In genomic region chr16:70375636-70376611, GRCh38 we compare ENCODE assay signal across 14 cellular contexts. TPM values are rescaled to one million over a fixed set of nuclear protein-coding genes. Genes with fewer than 3 reads are reported as not detected.
DNase-seq lines count a peak whose midpoint lies in the region; ATAC-seq and TF ChIP-seq lines count a peak whose summit lies in the region.
"Had no signal": no experiment of that assay in that cellular context is flagged by ENCODE, and none has a peak within 500 bp of the region (broad histone marks: within the 10 kb centered on the region; RNA-seq: fewer than 3 reads in every experiment).

No MANE protein-coding gene starts in this region.

- peaks cover 89% of the 10 kb centered on the region for H3K36me3 Mint-ChIP-seq in activated T-cell treated with anti-CD3 and anti-CD28 coated beads, Interleukin-2, amount 50 U/mL, for 24 hours (ENCODE audit: low read depth)
- peaks cover 28% of the 10 kb centered on the region for H3K36me3 Mint-ChIP-seq in activated T-cell treated with anti-CD3 and anti-CD28 coated beads, Interleukin-2, amount 50 U/mL, for 4 hours (ENCODE audit: insufficient read depth)

- TF ChIP-seq POLR2A in gastrocnemius medialis (IDR thresholded peaks at IDR 0.05) (no peak), spleen (IDR thresholded peaks at IDR 0.05) (no peak)

- no peak overlapping the region for H3K4me3 Mint-ChIP-seq in activated T-cell treated with anti-CD3 and anti-CD28 coated beads, Interleukin-2, amount 50 U/mL, for 24 hours
- H3K4me3 Mint-ChIP-seq in activated T-cell treated with anti-CD3 and anti-CD28 coated beads, Interleukin-2, amount 50 U/mL, for 4 hours, result no peak overlapping the region

- H3K27me3 Mint-ChIP-seq in activated T-cell treated with anti-CD3 and anti-CD28 coated beads, Interleukin-2, amount 50 U/mL, for 24 hours, result no peaks in the 10 kb centered on the region
- H3K27me3 Mint-ChIP-seq in activated T-cell treated with anti-CD3 and anti-CD28 coated beads, Interleukin-2, amount 50 U/mL, for 4 hours (ENCODE audit: low read depth), result no peaks in the 10 kb centered on the region

- no peak overlapping the region for H3K4me3 ChIP-seq in ectodermal cell (ENCODE audit: insufficient read depth, low read depth, low read length)
- no peak overlapping the region for H3K4me3 ChIP-seq in gastrocnemius medialis
- no peak overlapping the region for H3K4me3 ChIP-seq in spleen
- H3K4me3 ChIP-seq: body of pancreas had no signal

- H3K27ac Mint-ChIP-seq in activated T-cell treated with anti-CD3 and anti-CD28 coated beads, Interleukin-2, amount 50 U/mL, for 24 hours, result peak overlapping the region; percentile 77

- H3K9me3 Mint-ChIP-seq in activated T-cell treated with anti-CD3 and anti-CD28 coated beads, Interleukin-2, amount 50 U/mL, for 24 hours, result no peaks in the 10 kb centered on the region
- no peaks in the 10 kb centered on the region for H3K9me3 Mint-ChIP-seq in activated T-cell treated with anti-CD3 and anti-CD28 coated beads, Interleukin-2, amount 50 U/mL, for 4 hours

- H3K4me1 Mint-ChIP-seq in activated T-cell treated with anti-CD3 and anti-CD28 coated beads, Interleukin-2, amount 50 U/mL, for 24 hours (ENCODE audit: low read depth), result peaks cover 18% of the 10 kb centered on the region
- H3K4me1 Mint-ChIP-seq in activated T-cell treated with anti-CD3 and anti-CD28 coated beads, Interleukin-2, amount 50 U/mL, for 4 hours (ENCODE audit: low read depth), result peaks cover 15% of the 10 kb centered on the region

- H3K27ac ChIP-seq in ectodermal cell (ENCODE audit: insufficient read depth, low read depth, low read length, poor library complexity, severe bottlenecking) (peak overlapping the region; percentile 23), gastrocnemius medialis (peak overlapping the region; percentile 19 to 82 (median 70)), spleen (no peak overlapping the region)
- H3K27ac ChIP-seq: body of pancreas had no signal

- no peak for DNase-seq in activated T-cell treated with anti-CD3 and anti-CD28 coated beads, Interleukin-2, amount 50 U/mL, for 24 hours
- no peak for DNase-seq in activated T-cell treated with anti-CD3 and anti-CD28 coated beads, Interleukin-2, amount 50 U/mL, for 4 hours
- DNase-seq in NCI-H2171 treated with DMSO at 0.1 percent for 48 hours (lab: John Stamatoyannopoulos, UW) (peak; percentile 94), gastrocnemius medialis (peak in 1 of 2 donors; percentile 45), spleen (no peak), GM19240 (ENCODE audit: insufficient read length, low spot score) (no peak), NCI-H2107 treated with DMSO at 0.1 percent for 48 hours (lab: John Stamatoyannopoulos, UW; ENCODE audit: unreplicated experiment) (no peak)
- DNase-seq: ACHN; activated CD8-positive, alpha-beta memory T cell treated with anti-CD3 and anti-CD28 coated beads, Interleukin-2, amount 50 U/mL, for 48 hours; NCI-H510A treated with DMSO at 0.1 percent for 48 hours; stimulated activated CD4-positive, alpha-beta T cell treated with anti-CD3 and anti-CD28 coated beads, Interleukin-12 subunit alpha, Interleukin-12 subunit beta, amount 100 ng/mL, for 4 hours had no signal

- in situ Hi-C loops in gastrocnemius medialis (cut with MboI; ENCODE audit: low sequenced_read_pairs in 4 of 4), result no loop called here

- 96 to 97% methylated on average over 16 of the region's 16 CpGs for WGBS in ectodermal cell, 2 experiments
- WGBS in spleen, 5 donors, result 84 to 90% (median 86%) methylated on average over 16 of the region's 16 CpGs

- H3K27me3 ChIP-seq in ectodermal cell (ENCODE audit: control insufficient read depth, insufficient read depth, low read length, poor library complexity, severe bottlenecking) (no peaks in the 10 kb centered on the region), gastrocnemius medialis (no peaks in the 10 kb centered on the region), spleen (replicated peaks in 1 of 7) (no peaks in the 10 kb centered on the region)
- H3K27me3 ChIP-seq: body of pancreas had no signal

- no peak for TF ChIP-seq CTCF in gastrocnemius medialis (IDR thresholded peaks at IDR 0.05 in 4 of 5, conservative IDR thresholded peaks at IDR 0.05 in 1 of 5)
- TF ChIP-seq CTCF in spleen (IDR thresholded peaks at IDR 0.05 in 8 of 11, conservative IDR thresholded peaks at IDR 0.05 in 3 of 11), result no peak

- intact Hi-C loops in gastrocnemius medialis (cut with DNase I; ENCODE audit: low total_unique reads), result no loop called here
- intact Hi-C loops in spleen (cut with DNase I; ENCODE audit: low total_unique reads), result no loop called here

- H3K9me3 ChIP-seq in ectodermal cell (ENCODE audit: control insufficient read depth, low read length), result no peaks in the 10 kb centered on the region
- H3K9me3 ChIP-seq in gastrocnemius medialis, result no peaks in the 10 kb centered on the region
- no peaks in the 10 kb centered on the region for H3K9me3 ChIP-seq in spleen
- H3K9me3 ChIP-seq: body of pancreas had no signal

- H3K36me3 ChIP-seq in ectodermal cell (ENCODE audit: control insufficient read depth, insufficient read depth, low read length), result peaks cover 13% of the 10 kb centered on the region
- peaks cover 0 to 33% of the 10 kb centered on the region in 2 donors for H3K36me3 ChIP-seq in gastrocnemius medialis
- H3K36me3 ChIP-seq in spleen, result peaks cover 0 to 87% (median 44%) of the 10 kb centered on the region in 6 donors

- ATAC-seq in activated T-cell treated with anti-CD3 and anti-CD28 coated beads, Interleukin-2, amount 50 U/mL, for 4 hours, result no peak
- ATAC-seq in gastrocnemius medialis, result peak in 1 of 2 donors; percentile 50
- ATAC-seq: body of pancreas, left lobe of liver had no signal

- H3K4me1 ChIP-seq in ectodermal cell (ENCODE audit: control insufficient read depth, insufficient read depth, low read length) (peaks cover 8% of the 10 kb centered on the region), gastrocnemius medialis (peaks cover 8 to 14% of the 10 kb centered on the region in 2 donors), spleen (peaks cover 9 to 26% (median 18%) of the 10 kb centered on the region in 6 donors)

RNA-seq across cellular contexts. Expression of gene DDX19A, which starts 29.2 kb away (rescaled TPM):
- 10 to 100 TPM; 77.5 to 86.6 (median 78.7) TPM for total RNA-seq in activated T-cell treated with anti-CD3 and anti-CD28 coated beads, Interleukin-2, amount 50 U/mL, for 4 hours
- 69.1 TPM for polyA plus RNA-seq in ectodermal cell (2013, experiment 1 of 4)
- 66.1 TPM for polyA plus RNA-seq in ectodermal cell (2013, experiment 2 of 4)
- polyA plus RNA-seq in ectodermal cell (2013, experiment 3 of 4), result 44.2 TPM
- 53.8 TPM for polyA plus RNA-seq in ectodermal cell (2013, experiment 4 of 4)
- total RNA-seq in gastrocnemius medialis (100 to 1,000 TPM in 2 of 4 donors, 10 to 100 TPM in 2; 44.6 to 112 (median 88.1) TPM), spleen (10 to 100 TPM; 26.1 to 33.7 (median 29.7) TPM)
- polyA plus RNA-seq in spleen, result 10 to 100 TPM; 13.3 to 21.1 (median 14.3) TPM

Comparison
In these comparisons a context has a peak if more than half of its experiments do, and no peak if none do; other contexts are left out.
1. H3K27ac ChIP-seq: peak in ectodermal cell (single experiment) and gastrocnemius medialis (4 of 4); none in spleen (0 of 8).